In the genomic region with DNA sequence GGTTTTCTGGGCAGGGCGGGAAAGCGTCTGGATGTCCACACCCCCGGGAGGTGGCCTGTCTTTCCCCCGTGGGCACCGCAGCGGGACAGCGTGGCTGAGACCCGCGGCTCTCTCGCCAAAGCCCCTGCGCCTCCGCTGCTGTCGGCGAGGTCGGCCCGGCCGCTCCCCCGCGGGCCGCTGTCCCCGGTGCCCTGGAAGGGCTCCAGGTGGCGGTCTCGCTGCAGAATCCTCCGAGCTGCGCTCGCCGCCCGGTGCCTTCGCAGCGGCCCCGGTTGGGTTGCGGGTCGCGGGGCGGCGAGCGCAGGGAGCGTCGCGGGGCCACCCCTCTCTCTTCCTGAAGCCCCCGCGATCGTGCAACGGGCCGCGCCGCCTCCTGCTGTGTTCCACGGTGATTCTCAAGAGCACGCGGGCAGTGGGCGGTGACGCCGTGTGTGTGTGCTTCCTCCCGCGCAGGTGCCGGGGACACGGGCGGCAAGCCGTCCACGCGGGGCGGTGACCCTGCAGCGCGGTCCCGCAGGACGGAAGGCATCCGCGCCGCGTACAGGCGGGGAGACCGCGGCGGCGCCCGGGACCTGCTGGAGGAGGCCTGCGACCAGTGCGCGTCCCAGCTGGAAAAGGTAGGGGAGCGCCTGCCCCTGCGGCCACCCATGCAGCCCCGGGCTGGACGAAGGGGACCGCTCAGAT, we compare ENCODE assay signal across 1 cellular context.
TF ChIP-seq lines count a peak whose summit lies in the region.

No MANE protein-coding gene starts in this region.

TF ChIP-seq in GM23338, 12 proteins besides CTCF, POLR2A, EP300 and RAD21 (continued from another document):
- TF ChIP-seq, protein P1, sequence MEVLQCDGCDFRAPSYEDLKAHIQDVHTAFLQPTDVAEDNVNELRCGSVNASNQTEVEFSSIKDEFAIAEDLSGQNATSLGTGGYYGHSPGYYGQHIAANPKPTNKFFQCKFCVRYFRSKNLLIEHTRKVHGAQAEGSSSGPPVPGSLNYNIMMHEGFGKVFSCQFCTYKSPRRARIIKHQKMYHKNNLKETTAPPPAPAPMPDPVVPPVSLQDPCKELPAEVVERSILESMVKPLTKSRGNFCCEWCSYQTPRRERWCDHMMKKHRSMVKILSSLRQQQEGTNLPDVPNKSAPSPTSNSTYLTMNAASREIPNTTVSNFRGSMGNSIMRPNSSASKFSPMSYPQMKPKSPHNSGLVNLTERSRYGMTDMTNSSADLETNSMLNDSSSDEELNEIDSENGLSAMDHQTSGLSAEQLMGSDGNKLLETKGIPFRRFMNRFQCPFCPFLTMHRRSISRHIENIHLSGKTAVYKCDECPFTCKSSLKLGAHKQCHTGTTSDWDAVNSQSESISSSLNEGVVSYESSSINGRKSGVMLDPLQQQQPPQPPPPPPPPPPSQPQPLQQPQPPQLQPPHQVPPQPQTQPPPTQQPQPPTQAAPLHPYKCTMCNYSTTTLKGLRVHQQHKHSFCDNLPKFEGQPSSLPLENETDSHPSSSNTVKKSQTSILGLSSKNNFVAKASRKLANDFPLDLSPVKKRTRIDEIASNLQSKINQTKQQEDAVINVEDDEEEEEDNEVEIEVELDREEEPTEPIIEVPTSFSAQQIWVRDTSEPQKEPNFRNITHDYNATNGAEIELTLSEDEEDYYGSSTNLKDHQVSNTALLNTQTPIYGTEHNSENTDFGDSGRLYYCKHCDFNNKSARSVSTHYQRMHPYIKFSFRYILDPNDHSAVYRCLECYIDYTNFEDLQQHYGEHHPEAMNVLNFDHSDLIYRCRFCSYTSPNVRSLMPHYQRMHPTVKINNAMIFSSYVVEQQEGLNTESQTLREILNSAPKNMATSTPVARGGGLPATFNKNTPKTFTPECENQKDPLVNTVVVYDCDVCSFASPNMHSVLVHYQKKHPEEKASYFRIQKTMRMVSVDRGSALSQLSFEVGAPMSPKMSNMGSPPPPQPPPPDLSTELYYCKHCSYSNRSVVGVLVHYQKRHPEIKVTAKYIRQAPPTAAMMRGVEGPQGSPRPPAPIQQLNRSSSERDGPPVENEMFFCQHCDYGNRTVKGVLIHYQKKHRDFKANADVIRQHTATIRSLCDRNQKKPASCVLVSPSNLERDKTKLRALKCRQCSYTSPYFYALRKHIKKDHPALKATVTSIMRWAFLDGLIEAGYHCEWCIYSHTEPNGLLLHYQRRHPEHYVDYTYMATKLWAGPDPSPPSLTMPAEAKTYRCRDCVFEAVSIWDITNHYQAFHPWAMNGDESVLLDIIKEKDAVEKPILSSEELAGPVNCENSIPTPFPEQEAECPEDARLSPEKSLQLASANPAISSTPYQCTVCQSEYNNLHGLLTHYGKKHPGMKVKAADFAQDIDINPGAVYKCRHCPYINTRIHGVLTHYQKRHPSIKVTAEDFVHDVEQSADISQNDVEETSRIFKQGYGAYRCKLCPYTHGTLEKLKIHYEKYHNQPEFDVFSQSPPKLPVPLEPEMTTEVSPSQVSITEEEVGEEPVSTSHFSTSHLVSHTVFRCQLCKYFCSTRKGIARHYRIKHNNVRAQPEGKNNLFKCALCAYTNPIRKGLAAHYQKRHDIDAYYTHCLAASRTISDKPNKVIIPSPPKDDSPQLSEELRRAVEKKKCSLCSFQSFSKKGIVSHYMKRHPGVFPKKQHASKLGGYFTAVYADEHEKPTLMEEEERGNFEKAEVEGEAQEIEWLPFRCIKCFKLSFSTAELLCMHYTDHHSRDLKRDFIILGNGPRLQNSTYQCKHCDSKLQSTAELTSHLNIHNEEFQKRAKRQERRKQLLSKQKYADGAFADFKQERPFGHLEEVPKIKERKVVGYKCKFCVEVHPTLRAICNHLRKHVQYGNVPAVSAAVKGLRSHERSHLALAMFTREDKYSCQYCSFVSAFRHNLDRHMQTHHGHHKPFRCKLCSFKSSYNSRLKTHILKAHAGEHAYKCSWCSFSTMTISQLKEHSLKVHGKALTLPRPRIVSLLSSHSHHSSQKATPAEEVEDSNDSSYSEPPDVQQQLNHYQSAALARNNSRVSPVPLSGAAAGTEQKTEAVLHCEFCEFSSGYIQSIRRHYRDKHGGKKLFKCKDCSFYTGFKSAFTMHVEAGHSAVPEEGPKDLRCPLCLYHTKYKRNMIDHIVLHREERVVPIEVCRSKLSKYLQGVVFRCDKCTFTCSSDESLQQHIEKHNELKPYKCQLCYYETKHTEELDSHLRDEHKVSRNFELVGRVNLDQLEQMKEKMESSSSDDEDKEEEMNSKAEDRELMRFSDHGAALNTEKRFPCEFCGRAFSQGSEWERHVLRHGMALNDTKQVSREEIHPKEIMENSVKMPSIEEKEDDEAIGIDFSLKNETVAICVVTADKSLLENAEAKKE (CRISPR knock-in tag; IDR thresholded peaks at IDR 0.05) = no peak
- TF ChIP-seq REST (IDR thresholded peaks at IDR 0.05; ENCODE audit: unreplicated experiment) (no peak), CREB1 (CRISPR knock-in tag; IDR thresholded peaks at IDR 0.05; ENCODE audit: low read depth) (no peak), JUNB (IDR thresholded peaks at IDR 0.05; ENCODE audit: unreplicated experiment) (no peak), EZH2 (IDR thresholded peaks at IDR 0.05; ENCODE audit: low read depth, unreplicated experiment) (no peak), ZNF331 (CRISPR knock-in tag; IDR thresholded peaks at IDR 0.05; ENCODE audit: low read depth) (no peak), EZH2phosphoT487 (IDR thresholded peaks at IDR 0.05; ENCODE audit: unreplicated experiment) (no peak), ETS1 (IDR thresholded peaks at IDR 0.05) (no peak)
TF ChIP-seq in GM23338: peak in this region for 0.
